ENCODE assay signal across 13 cellular contexts in the genomic region with DNA sequence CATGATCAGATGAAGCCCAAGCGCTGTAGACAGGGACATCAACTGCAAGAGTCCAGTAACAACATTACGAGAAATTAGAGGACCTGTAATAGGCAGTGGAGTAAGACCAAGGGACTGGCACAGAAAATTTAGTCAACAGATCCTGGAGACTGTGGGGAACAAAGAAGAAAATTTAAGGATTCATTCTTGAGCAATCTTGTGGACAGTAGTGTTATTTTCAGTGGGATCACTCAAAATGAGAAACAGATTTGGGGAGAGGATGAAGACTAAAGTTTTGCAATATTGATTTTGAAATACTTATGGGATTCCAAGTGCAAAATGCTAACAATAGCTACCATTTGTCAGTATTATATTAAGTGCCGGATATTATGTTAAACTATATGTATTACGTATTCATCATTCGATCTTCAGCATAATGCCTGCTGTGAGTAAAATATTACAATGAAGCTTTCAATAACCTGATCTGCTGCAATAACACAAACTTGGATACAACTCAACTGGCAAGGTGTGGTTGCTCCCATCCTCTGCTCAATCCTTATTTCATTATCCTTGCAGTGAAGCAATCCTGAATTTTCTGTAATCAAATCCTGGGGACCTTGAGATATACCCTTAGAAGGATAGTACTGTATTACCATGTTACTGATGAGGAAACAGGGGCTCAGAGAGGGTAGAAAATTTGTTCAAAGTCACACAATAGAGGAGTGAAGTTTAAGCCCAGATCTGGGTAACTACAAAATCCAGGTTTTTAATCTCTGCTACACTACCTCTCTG.
DNase-seq lines count a peak whose midpoint lies in the region; TF ChIP-seq lines count a peak whose summit lies in the region.
"Had no signal": no experiment of that assay in that cellular context is flagged by ENCODE, and none has a peak within 500 bp of the region (broad histone marks: within the 10 kb centered on the region; RNA-seq: fewer than 3 reads in every experiment).

No MANE protein-coding gene starts in this region.

- over 99% methylated on average over 5 of the region's 5 CpGs for WGBS in smooth muscle cell (ENCODE audit: low lambda C conversion rate)
- WGBS in endodermal cell (ENCODE audit: insufficient coverage in 1 of 2, insufficient read length in 1 of 2), 2 experiments: 91 to 98% methylated on average over 3 to 5 of the region's 5 CpGs

- H3K27me3 ChIP-seq in Caco-2 (replicated peaks; ENCODE audit: control insufficient read depth, insufficient read depth, low read length) (no peaks in the 10 kb centered on the region), smooth muscle cell (ENCODE audit: low read depth) (no peaks in the 10 kb centered on the region), endodermal cell (ENCODE audit: control insufficient read depth, insufficient read depth, low read length, poor library complexity, severe bottlenecking) (no peaks in the 10 kb centered on the region)
- H3K27me3 ChIP-seq: thyroid gland had no signal

- DNase-seq in Caco-2: no peak
- DNase-seq in MV-4-11 (lab: John Stamatoyannopoulos, UW): peak; percentile 41
- DNase-seq in fibroblast of mammary gland (ENCODE audit: low read depth): peak; percentile 86
- DNase-seq in smooth muscle cell (lab: John Stamatoyannopoulos, UW; ENCODE audit: unreplicated experiment): no peak
- DNase-seq in endodermal cell: no peak
- DNase-seq in RPMI8226: no peak
- DNase-seq in NCI-H82 (lab: John Stamatoyannopoulos, UW): no peak
- DNase-seq: activated T-cell treated with anti-CD3 and anti-CD28 coated beads, Interleukin-2, amount 50 U/mL, for 1 hour; CD4-positive, CD25-positive, alpha-beta regulatory T cell; DMS79; stimulated activated CD4-positive, alpha-beta T cell treated with anti-CD3 and anti-CD28 coated beads, Interleukin-4, amount 100 ng/mL, for 4 hours; thyroid gland had no signal

- POLR2A ChIA-PET in Caco-2 (lab: Charles Lee): no interaction called here

- H3K36me3 Mint-ChIP-seq in Caco-2 (ENCODE audit: insufficient read depth, unreplicated experiment) (peaks cover 7% of the 10 kb centered on the region), endodermal cell (ENCODE audit: low read depth) (peaks cover 22% of the 10 kb centered on the region)

- H3K4me3 ChIP-seq in Caco-2 (ENCODE audit: low read depth, low read length) (no peak overlapping the region), fibroblast of mammary gland (ENCODE audit: control insufficient read depth, low read depth, low read length) (no peak overlapping the region), smooth muscle cell (no peak overlapping the region), endodermal cell (ENCODE audit: low read length) (no peak overlapping the region)
- H3K4me3 ChIP-seq: thyroid gland had no signal

- peak overlapping the region; percentile 1 for H3K4me3 Mint-ChIP-seq in Caco-2 (ENCODE audit: unreplicated experiment)
- H3K4me3 Mint-ChIP-seq in endodermal cell: no peak overlapping the region
- H3K4me3 Mint-ChIP-seq: activated naive CD4-positive, alpha-beta T cell treated with anti-CD3 and anti-CD28 coated beads, Interleukin-2, amount 50 U/mL, for 24 hours; CD4-positive, CD25-positive, alpha-beta regulatory T cell had no signal

- BruUV-seq in Caco-2 (replicated peaks; lab: Mats Ljungman, UMichigan): no TSS peak

- no peaks in the 10 kb centered on the region for H3K9me3 Mint-ChIP-seq in Caco-2 (ENCODE audit: unreplicated experiment)
- no peaks in the 10 kb centered on the region for H3K9me3 Mint-ChIP-seq in endodermal cell

- H3K4me1 ChIP-seq in Caco-2 (peaks cover 26% of the 10 kb centered on the region), smooth muscle cell (ENCODE audit: low read depth) (no peaks in the 10 kb centered on the region), endodermal cell (ENCODE audit: control insufficient read depth, insufficient read depth, low read length) (no peaks in the 10 kb centered on the region)
- H3K4me1 ChIP-seq: thyroid gland had no signal

- no peaks in the 10 kb centered on the region for H3K9me3 ChIP-seq in Caco-2
- H3K9me3 ChIP-seq in smooth muscle cell (replicated peaks; ENCODE audit: low read depth): no peaks in the 10 kb centered on the region
- no peaks in the 10 kb centered on the region for H3K9me3 ChIP-seq in endodermal cell (ENCODE audit: control insufficient read depth, low read length)
- H3K9me3 ChIP-seq: thyroid gland had no signal

- H3F3A ChIP-seq in smooth muscle cell (ENCODE audit: low read depth): no peaks in the 10 kb centered on the region

- intact Hi-C loops in Caco-2 (cut with micrococcal nuclease; ENCODE audit: unreplicated experiment): no loop called here

- H3K79me2 ChIP-seq in smooth muscle cell (ENCODE audit: low read depth): no peaks in the 10 kb centered on the region

- H3K4me1 Mint-ChIP-seq in Caco-2 (ENCODE audit: low read depth, unreplicated experiment): peaks cover 10% of the 10 kb centered on the region
- H3K4me1 Mint-ChIP-seq in endodermal cell: no peaks in the 10 kb centered on the region

- H4K20me1 ChIP-seq in smooth muscle cell (ENCODE audit: low read depth): no peaks in the 10 kb centered on the region

- H2AFZ ChIP-seq in smooth muscle cell (ENCODE audit: low read depth): no peak overlapping the region

- H3K27ac Mint-ChIP-seq in Caco-2 (ENCODE audit: unreplicated experiment) (peak overlapping the region; percentile 58), endodermal cell (no peak overlapping the region)
- H3K27ac Mint-ChIP-seq: activated naive CD4-positive, alpha-beta T cell treated with anti-CD3 and anti-CD28 coated beads, Interleukin-2, amount 50 U/mL, for 24 hours had no signal

- CTCF ChIA-PET in Caco-2 (lab: Charles Lee): interaction anchor here (1.2 kb wide), 1 partner anchor 26 kb away, joined by 4 read pairs; no protein-coding TSS in a partner anchor

- H3K36me3 ChIP-seq in Caco-2 (ENCODE audit: control insufficient read depth, insufficient read depth, low read length) (no peaks in the 10 kb centered on the region), smooth muscle cell (ENCODE audit: low read depth) (peaks cover 5% of the 10 kb centered on the region), endodermal cell (ENCODE audit: control insufficient read depth, insufficient read depth, low read length) (peaks cover 15% of the 10 kb centered on the region)
- H3K36me3 ChIP-seq: thyroid gland had no signal

- H3K27ac ChIP-seq in smooth muscle cell (ENCODE audit: low read depth) (peak overlapping the region; percentile 28), endodermal cell (ENCODE audit: low read depth, low read length) (no peak overlapping the region)
- H3K27ac ChIP-seq: thyroid gland had no signal

- TF ChIP-seq CTCF in Caco-2 (IDR thresholded peaks at IDR 0.05; ENCODE audit: insufficient read depth in 1 of 2, low read depth in 1 of 2, low read length in 1 of 2, severe bottlenecking in 1 of 2, unreplicated experiment in 1 of 2): no peak
- no peak for TF ChIP-seq CTCF in fibroblast of mammary gland (conservative IDR thresholded peaks at IDR 0.05; ENCODE audit: control insufficient read depth, insufficient read depth, low read depth, low read length)
- no peak for TF ChIP-seq CTCF in smooth muscle cell (IDR thresholded peaks at IDR 0.05; ENCODE audit: borderline replicate concordance, insufficient read depth, poor library complexity, severe bottlenecking)
- TF ChIP-seq CTCF in endodermal cell (conservative IDR thresholded peaks at IDR 0.05): no peak

- no peak overlapping the region for H3K4me2 ChIP-seq in smooth muscle cell

- H3K27me3 Mint-ChIP-seq in Caco-2 (ENCODE audit: insufficient read depth, unreplicated experiment) (no peaks in the 10 kb centered on the region), endodermal cell (ENCODE audit: insufficient read depth) (no peaks in the 10 kb centered on the region)
- H3K27me3 Mint-ChIP-seq: activated naive CD4-positive, alpha-beta T cell treated with anti-CD3 and anti-CD28 coated beads, Interleukin-2, amount 50 U/mL, for 24 hours; CD4-positive, CD25-positive, alpha-beta regulatory T cell had no signal

- H3K9ac ChIP-seq in smooth muscle cell (ENCODE audit: low read depth) (no peak overlapping the region), endodermal cell (ENCODE audit: extremely low read depth, low read length, poor library complexity, severe bottlenecking) (no peak overlapping the region)

Comparison
In these comparisons a context has a peak if more than half of its experiments do, and no peak if none do; other contexts are left out.
1. DNase-seq: peak in MV-4-11 (single experiment) and fibroblast of mammary gland (single experiment); none in Caco-2 (0 of 2), smooth muscle cell (single experiment), endodermal cell (single experiment), RPMI8226 (single experiment) and NCI-H82 (single experiment).